In the genomic region with DNA sequence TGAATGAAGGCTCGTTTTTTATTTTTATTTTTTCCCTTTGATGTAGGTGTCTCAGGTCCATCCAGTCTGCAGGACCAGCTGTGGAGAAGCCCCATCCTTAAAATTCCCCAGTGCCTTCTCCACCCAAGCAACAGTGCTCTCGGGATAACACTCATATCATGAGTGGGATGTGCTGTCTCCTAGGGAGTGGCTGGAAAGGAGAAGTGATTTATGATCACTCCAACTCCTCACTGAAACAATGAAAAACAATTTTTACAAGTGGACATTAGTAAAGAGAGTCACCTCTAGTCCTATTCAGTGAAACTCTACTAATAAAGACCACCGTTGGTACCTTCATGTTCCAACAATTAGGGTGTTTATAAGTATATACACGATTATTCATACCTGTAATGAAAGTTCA, we compare ENCODE assay signal across 2 cellular contexts.
A peak's percentile ranks its signal among the peaks of the same experiment; 100 is the strongest.
TF ChIP-seq lines count a peak whose summit lies in the region.

No MANE protein-coding gene starts in this region.

TF ChIP-seq in HEK293, 187 proteins besides CTCF, POLR2A, EP300 and RAD21 (continued from another document):
- no peak for TF ChIP-seq ZBTB44 (tag by site-specific recombination; IDR thresholded peaks at IDR 0.05)
- no peak for TF ChIP-seq SALL2 (tag by site-specific recombination; IDR thresholded peaks at IDR 0.05; ENCODE audit: borderline replicate concordance)
- no peak for TF ChIP-seq ZNF610 (tag by site-specific recombination; IDR thresholded peaks at IDR 0.05; ENCODE audit: borderline replicate concordance)

TF ChIP-seq in K562, 482 proteins besides CTCF, POLR2A, EP300 and RAD21 (continued from another document):
- TF ChIP-seq PBX2 (CRISPR knock-in tag; IDR thresholded peaks at IDR 0.05; ENCODE audit: low read depth): no peak
- peak; percentile 51 for TF ChIP-seq PBX2 (tag; conservative IDR thresholded peaks at IDR 0.05; ENCODE audit: low read depth)
- TF ChIP-seq PHB (CRISPR knock-in tag; IDR thresholded peaks at IDR 0.05): no peak
- no peak for TF ChIP-seq PPARD (CRISPR knock-in tag; IDR thresholded peaks at IDR 0.05)
- TF ChIP-seq GABPB2 (CRISPR knock-in tag; conservative IDR thresholded peaks at IDR 0.05): no peak
- no peak for TF ChIP-seq ZNF436 (CRISPR knock-in tag; IDR thresholded peaks at IDR 0.05)
- no peak for TF ChIP-seq ZNF318 (IDR thresholded peaks at IDR 0.05; ENCODE audit: borderline replicate concordance in 1 of 2, low read depth in 1 of 2)
- no peak for TF ChIP-seq CREBBP (IDR thresholded peaks at IDR 0.05; ENCODE audit: low read depth, low read length)
- no peak for TF ChIP-seq HNRNPLL (IDR thresholded peaks at IDR 0.05; ENCODE audit: low read depth, low read length, poor library complexity, severe bottlenecking)
- TF ChIP-seq, protein P1, sequence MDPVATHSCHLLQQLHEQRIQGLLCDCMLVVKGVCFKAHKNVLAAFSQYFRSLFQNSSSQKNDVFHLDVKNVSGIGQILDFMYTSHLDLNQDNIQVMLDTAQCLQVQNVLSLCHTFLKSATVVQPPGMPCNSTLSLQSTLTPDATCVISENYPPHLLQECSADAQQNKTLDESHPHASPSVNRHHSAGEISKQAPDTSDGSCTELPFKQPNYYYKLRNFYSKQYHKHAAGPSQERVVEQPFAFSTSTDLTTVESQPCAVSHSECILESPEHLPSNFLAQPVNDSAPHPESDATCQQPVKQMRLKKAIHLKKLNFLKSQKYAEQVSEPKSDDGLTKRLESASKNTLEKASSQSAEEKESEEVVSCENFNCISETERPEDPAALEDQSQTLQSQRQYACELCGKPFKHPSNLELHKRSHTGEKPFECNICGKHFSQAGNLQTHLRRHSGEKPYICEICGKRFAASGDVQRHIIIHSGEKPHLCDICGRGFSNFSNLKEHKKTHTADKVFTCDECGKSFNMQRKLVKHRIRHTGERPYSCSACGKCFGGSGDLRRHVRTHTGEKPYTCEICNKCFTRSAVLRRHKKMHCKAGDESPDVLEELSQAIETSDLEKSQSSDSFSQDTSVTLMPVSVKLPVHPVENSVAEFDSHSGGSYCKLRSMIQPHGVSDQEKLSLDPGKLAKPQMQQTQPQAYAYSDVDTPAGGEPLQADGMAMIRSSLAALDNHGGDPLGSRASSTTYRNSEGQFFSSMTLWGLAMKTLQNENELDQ (CRISPR knock-in tag; IDR thresholded peaks at IDR 0.05; ENCODE audit: borderline replicate concordance): no peak
- TF ChIP-seq CEBPB (tag; IDR thresholded peaks at IDR 0.05): no peak
- TF ChIP-seq E2F5 (CRISPR knock-in tag; IDR thresholded peaks at IDR 0.05): no peak
- no peak for TF ChIP-seq CBFB (CRISPR knock-in tag; IDR thresholded peaks at IDR 0.05)
- no peak for TF ChIP-seq ZNF778 (CRISPR knock-in tag; IDR thresholded peaks at IDR 0.05)
- TF ChIP-seq, protein P2, sequence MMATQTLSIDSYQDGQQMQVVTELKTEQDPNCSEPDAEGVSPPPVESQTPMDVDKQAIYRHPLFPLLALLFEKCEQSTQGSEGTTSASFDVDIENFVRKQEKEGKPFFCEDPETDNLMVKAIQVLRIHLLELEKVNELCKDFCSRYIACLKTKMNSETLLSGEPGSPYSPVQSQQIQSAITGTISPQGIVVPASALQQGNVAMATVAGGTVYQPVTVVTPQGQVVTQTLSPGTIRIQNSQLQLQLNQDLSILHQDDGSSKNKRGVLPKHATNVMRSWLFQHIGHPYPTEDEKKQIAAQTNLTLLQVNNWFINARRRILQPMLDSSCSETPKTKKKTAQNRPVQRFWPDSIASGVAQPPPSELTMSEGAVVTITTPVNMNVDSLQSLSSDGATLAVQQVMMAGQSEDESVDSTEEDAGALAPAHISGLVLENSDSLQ (IDR thresholded peaks at IDR 0.05): peak; percentile 41; the same call in 1 of the 2 replicates
- no peak for TF ChIP-seq RFX7 (CRISPR knock-in tag; IDR thresholded peaks at IDR 0.05)
- TF ChIP-seq, protein P3, sequence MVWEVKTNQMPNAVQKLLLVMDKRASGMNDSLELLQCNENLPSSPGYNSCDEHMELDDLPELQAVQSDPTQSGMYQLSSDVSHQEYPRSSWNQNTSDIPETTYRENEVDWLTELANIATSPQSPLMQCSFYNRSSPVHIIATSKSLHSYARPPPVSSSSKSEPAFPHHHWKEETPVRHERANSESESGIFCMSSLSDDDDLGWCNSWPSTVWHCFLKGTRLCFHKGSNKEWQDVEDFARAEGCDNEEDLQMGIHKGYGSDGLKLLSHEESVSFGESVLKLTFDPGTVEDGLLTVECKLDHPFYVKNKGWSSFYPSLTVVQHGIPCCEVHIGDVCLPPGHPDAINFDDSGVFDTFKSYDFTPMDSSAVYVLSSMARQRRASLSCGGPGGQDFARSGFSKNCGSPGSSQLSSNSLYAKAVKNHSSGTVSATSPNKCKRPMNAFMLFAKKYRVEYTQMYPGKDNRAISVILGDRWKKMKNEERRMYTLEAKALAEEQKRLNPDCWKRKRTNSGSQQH (CRISPR knock-in tag; IDR thresholded peaks at IDR 0.05): no peak
- no peak for TF ChIP-seq BRD9 (IDR thresholded peaks at IDR 0.05; ENCODE audit: low read depth, partially characterized antibody)
- TF ChIP-seq MEIS2 (IDR thresholded peaks at IDR 0.05; ENCODE audit: partially characterized antibody): peak; percentile 50
TF ChIP-seq in K562: peak in this region for 3.
